1 cellular context compared by ENCODE assay signal in the genomic region with DNA sequence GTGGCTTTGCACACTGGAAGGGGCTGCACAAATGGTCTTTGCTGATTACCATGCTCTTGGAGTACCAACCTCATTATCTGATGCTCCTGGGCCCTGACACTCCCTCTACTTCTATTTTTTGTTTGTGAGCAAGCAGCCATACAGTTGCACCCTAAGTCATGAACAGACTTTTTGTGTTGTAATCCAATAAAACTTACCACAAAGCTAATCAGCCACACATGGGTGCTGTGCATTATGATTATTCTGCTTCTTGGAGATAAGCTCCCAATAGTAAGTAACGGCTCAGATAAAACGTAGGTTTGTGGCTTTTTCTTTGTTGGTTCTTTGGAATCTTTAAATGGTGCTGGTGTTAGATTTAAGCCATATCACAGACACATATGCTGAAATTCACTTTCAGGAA.
TF ChIP-seq lines count a peak whose summit lies in the region.

No MANE protein-coding gene starts in this region.

TF ChIP-seq in K562, 482 proteins besides CTCF, POLR2A, EP300 and RAD21 (continued from another document and continues in another):
- TF ChIP-seq TEAD1 (CRISPR knock-in tag; IDR thresholded peaks at IDR 0.05), result peak in 1 of 2 experiments; percentile 81; a peak in 2 of 4 replicates
- no peak for TF ChIP-seq ZNF184 (CRISPR knock-in tag; IDR thresholded peaks at IDR 0.05)
- TF ChIP-seq SOX6 (IDR thresholded peaks at IDR 0.05), result peak; percentile 96
- peak; percentile 30; the same call in 1 of the 2 replicates for TF ChIP-seq ADNP (tag; IDR thresholded peaks at IDR 0.05)
- TF ChIP-seq MEIS2 (IDR thresholded peaks at IDR 0.05; ENCODE audit: partially characterized antibody), result peak; percentile 28
- TF ChIP-seq EP400 (IDR thresholded peaks at IDR 0.05), result no peak
- TF ChIP-seq ZNF23 (CRISPR knock-in tag; IDR thresholded peaks at IDR 0.05), result no peak
- TF ChIP-seq, protein P1, sequence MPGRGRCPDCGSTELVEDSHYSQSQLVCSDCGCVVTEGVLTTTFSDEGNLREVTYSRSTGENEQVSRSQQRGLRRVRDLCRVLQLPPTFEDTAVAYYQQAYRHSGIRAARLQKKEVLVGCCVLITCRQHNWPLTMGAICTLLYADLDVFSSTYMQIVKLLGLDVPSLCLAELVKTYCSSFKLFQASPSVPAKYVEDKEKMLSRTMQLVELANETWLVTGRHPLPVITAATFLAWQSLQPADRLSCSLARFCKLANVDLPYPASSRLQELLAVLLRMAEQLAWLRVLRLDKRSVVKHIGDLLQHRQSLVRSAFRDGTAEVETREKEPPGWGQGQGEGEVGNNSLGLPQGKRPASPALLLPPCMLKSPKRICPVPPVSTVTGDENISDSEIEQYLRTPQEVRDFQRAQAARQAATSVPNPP (IDR thresholded peaks at IDR 0.05; ENCODE audit: borderline replicate concordance, insufficient read depth, insufficient read length), result no peak
- TF ChIP-seq ZSCAN29 (IDR thresholded peaks at IDR 0.05), result no peak
- TF ChIP-seq, protein P2, sequence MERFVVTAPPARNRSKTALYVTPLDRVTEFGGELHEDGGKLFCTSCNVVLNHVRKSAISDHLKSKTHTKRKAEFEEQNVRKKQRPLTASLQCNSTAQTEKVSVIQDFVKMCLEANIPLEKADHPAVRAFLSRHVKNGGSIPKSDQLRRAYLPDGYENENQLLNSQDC (CRISPR knock-in tag; IDR thresholded peaks at IDR 0.05), result no peak
- peak; percentile 73 for TF ChIP-seq GATA2 (CRISPR knock-in tag; IDR thresholded peaks at IDR 0.05)
- no peak for TF ChIP-seq SRSF7 (optimal IDR thresholded peaks at IDR 0.05; ENCODE audit: low read depth, low read length)
- peak; percentile 28; the same call in 1 of the 2 replicates for TF ChIP-seq ELF1 (tag; IDR thresholded peaks at IDR 0.05)
- peak; percentile 42; the same call in 1 of the 2 replicates for TF ChIP-seq ZNF274 (IDR thresholded peaks at IDR 0.05; ENCODE audit: borderline replicate concordance, low read depth, low read length)
- no peak for TF ChIP-seq BACH1 (tag; IDR thresholded peaks at IDR 0.05)
- no peak for TF ChIP-seq PHB (CRISPR knock-in tag; IDR thresholded peaks at IDR 0.05)
- TF ChIP-seq WHSC1 (IDR thresholded peaks at IDR 0.05; ENCODE audit: low read length), result no peak
- TF ChIP-seq CREM (IDR thresholded peaks at IDR 0.05; ENCODE audit: low read depth), result peak; percentile 77
- no peak for TF ChIP-seq ZBTB1 (CRISPR knock-in tag; IDR thresholded peaks at IDR 0.05; ENCODE audit: borderline replicate concordance, low read depth)
- TF ChIP-seq, protein P3, sequence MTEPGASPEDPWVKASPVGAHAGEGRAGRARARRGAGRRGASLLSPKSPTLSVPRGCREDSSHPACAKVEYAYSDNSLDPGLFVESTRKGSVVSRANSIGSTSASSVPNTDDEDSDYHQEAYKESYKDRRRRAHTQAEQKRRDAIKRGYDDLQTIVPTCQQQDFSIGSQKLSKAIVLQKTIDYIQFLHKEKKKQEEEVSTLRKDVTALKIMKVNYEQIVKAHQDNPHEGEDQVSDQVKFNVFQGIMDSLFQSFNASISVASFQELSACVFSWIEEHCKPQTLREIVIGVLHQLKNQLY (CRISPR knock-in tag; conservative IDR thresholded peaks at IDR 0.05), result no peak
- peak; percentile 59; the same call in 1 of the 2 replicates for TF ChIP-seq CTBP1 (IDR thresholded peaks at IDR 0.05; ENCODE audit: borderline replicate concordance)
- TF ChIP-seq ETS2 (tag; IDR thresholded peaks at IDR 0.05; ENCODE audit: borderline replicate concordance, poor library complexity, severe bottlenecking), result no peak
- TF ChIP-seq POLR3A (IDR thresholded peaks at IDR 0.05; ENCODE audit: borderline replicate concordance, extremely low read depth, insufficient read depth, insufficient read length), result no peak
- TF ChIP-seq ARID2 (IDR thresholded peaks at IDR 0.05), result no peak
- no peak for TF ChIP-seq PYGO2 (tag; IDR thresholded peaks at IDR 0.05)
- TF ChIP-seq BHLHE40 (IDR thresholded peaks at IDR 0.05; ENCODE audit: low read length), result peak; percentile 64
- TF ChIP-seq STAT5A (IDR thresholded peaks at IDR 0.05; ENCODE audit: borderline replicate concordance, low read length), result peak; percentile 82
- TF ChIP-seq, protein P4, sequence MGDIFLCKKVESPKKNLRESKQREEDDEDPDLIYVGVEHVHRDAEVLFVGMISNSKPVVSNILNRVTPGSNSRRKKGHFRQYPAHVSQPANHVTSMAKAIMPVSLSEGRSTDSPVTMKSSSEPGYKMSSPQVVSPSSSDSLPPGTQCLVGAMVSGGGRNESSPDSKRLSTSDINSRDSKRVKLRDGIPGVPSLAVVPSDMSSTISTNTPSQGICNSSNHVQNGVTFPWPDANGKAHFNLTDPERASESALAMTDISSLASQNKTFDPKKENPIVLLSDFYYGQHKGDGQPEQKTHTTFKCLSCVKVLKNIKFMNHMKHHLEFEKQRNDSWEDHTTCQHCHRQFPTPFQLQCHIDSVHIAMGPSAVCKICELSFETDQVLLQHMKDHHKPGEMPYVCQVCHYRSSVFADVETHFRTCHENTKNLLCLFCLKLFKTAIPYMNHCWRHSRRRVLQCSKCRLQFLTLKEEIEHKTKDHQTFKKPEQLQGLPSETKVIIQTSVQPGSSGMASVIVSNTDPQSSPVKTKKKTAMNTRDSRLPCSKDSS (IDR thresholded peaks at IDR 0.05; ENCODE audit: low read depth, partially characterized antibody), result no peak
- TF ChIP-seq ZNF124 (CRISPR knock-in tag; IDR thresholded peaks at IDR 0.05), result no peak
- TF ChIP-seq CSDE1 (IDR thresholded peaks at IDR 0.05), result no peak
- TF ChIP-seq FOXA3 (CRISPR knock-in tag; conservative IDR thresholded peaks at IDR 0.05 in 1 of 2, IDR thresholded peaks at IDR 0.05 in 1 of 2), result peak in 1 of 2 experiments; percentile 93; a peak in 2 of 4 replicates
- TF ChIP-seq, protein P5, sequence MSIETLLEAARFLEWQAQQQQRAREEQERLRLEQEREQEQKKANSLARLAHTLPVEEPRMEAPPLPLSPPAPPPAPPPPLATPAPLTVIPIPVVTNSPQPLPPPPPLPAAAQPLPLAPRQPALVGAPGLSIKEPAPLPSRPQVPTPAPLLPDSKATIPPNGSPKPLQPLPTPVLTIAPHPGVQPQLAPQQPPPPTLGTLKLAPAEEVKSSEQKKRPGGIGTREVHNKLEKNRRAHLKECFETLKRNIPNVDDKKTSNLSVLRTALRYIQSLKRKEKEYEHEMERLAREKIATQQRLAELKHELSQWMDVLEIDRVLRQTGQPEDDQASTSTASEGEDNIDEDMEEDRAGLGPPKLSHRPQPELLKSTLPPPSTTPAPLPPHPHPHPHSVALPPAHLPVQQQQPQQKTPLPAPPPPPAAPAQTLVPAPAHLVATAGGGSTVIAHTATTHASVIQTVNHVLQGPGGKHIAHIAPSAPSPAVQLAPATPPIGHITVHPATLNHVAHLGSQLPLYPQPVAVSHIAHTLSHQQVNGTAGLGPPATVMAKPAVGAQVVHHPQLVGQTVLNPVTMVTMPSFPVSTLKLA (conservative IDR thresholded peaks at IDR 0.05), result peak in 1 of 2 experiments; percentile 54; a peak in 1 of 4 replicates
- TF ChIP-seq ZBED1 (IDR thresholded peaks at IDR 0.05), result peak; percentile 86; the same call in 1 of the 2 replicates
- TF ChIP-seq XRCC4 (IDR thresholded peaks at IDR 0.05; ENCODE audit: extremely low read depth, insufficient read depth, insufficient read length), result no peak
- TF ChIP-seq L3MBTL2 (IDR thresholded peaks at IDR 0.05), result no peak
- TF ChIP-seq HDAC1 (IDR thresholded peaks at IDR 0.05), result peak in 1 of 2 experiments; percentile 72; a peak in 2 of 4 replicates
- TF ChIP-seq TAF1 (IDR thresholded peaks at IDR 0.05; ENCODE audit: control insufficient read depth, extremely low read depth, insufficient read depth, low read length, severe bottlenecking), result no peak
- no peak for TF ChIP-seq POLR2AphosphoS2 (IDR thresholded peaks at IDR 0.05; ENCODE audit: low read length)
- TF ChIP-seq, protein P6, sequence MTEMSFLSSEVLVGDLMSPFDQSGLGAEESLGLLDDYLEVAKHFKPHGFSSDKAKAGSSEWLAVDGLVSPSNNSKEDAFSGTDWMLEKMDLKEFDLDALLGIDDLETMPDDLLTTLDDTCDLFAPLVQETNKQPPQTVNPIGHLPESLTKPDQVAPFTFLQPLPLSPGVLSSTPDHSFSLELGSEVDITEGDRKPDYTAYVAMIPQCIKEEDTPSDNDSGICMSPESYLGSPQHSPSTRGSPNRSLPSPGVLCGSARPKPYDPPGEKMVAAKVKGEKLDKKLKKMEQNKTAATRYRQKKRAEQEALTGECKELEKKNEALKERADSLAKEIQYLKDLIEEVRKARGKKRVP (CRISPR knock-in tag; IDR thresholded peaks at IDR 0.05), result no peak
- no peak for TF ChIP-seq NR2C1 (IDR thresholded peaks at IDR 0.05)
- no peak for TF ChIP-seq NR2C1 (tag; IDR thresholded peaks at IDR 0.05)
- TF ChIP-seq ZKSCAN1 (IDR thresholded peaks at IDR 0.05; ENCODE audit: low read depth, low read length), result no peak
- TF ChIP-seq NONO (IDR thresholded peaks at IDR 0.05; ENCODE audit: low read depth in 2 of 2, low read length in 1 of 2), result peak in 1 of 2 experiments; percentile 20; a peak in 1 of 4 replicates
- TF ChIP-seq CEBPG (CRISPR knock-in tag; IDR thresholded peaks at IDR 0.05), result no peak
- no peak; a peak in 1 of 4 replicates for TF ChIP-seq CEBPG (tag; conservative IDR thresholded peaks at IDR 0.05 in 1 of 2, IDR thresholded peaks at IDR 0.05 in 1 of 2)
- no peak for TF ChIP-seq ZNF347 (CRISPR knock-in tag; IDR thresholded peaks at IDR 0.05; ENCODE audit: low read depth)
- TF ChIP-seq RBM17 (IDR thresholded peaks at IDR 0.05; ENCODE audit: borderline replicate concordance, low read depth, low read length), result no peak
- TF ChIP-seq, protein P7, sequence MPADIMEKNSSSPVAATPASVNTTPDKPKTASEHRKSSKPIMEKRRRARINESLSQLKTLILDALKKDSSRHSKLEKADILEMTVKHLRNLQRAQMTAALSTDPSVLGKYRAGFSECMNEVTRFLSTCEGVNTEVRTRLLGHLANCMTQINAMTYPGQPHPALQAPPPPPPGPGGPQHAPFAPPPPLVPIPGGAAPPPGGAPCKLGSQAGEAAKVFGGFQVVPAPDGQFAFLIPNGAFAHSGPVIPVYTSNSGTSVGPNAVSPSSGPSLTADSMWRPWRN (IDR thresholded peaks at IDR 0.05; ENCODE audit: low read depth), result peak; percentile 97
- peak; percentile 91 for TF ChIP-seq NCOR1 (IDR thresholded peaks at IDR 0.05)
- TF ChIP-seq, protein P8, sequence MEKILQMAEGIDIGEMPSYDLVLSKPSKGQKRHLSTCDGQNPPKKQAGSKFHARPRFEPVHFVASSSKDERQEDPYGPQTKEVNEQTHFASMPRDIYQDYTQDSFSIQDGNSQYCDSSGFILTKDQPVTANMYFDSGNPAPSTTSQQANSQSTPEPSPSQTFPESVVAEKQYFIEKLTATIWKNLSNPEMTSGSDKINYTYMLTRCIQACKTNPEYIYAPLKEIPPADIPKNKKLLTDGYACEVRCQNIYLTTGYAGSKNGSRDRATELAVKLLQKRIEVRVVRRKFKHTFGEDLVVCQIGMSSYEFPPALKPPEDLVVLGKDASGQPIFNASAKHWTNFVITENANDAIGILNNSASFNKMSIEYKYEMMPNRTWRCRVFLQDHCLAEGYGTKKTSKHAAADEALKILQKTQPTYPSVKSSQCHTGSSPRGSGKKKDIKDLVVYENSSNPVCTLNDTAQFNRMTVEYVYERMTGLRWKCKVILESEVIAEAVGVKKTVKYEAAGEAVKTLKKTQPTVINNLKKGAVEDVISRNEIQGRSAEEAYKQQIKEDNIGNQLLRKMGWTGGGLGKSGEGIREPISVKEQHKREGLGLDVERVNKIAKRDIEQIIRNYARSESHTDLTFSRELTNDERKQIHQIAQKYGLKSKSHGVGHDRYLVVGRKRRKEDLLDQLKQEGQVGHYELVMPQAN (IDR thresholded peaks at IDR 0.05; ENCODE audit: borderline replicate concordance), result no peak
- TF ChIP-seq CXXC5 (CRISPR knock-in tag; IDR thresholded peaks at IDR 0.05), result peak; percentile 78
- peak; percentile 99 for TF ChIP-seq TEAD4 (IDR thresholded peaks at IDR 0.05; ENCODE audit: low read length)
- no peak for TF ChIP-seq TEAD4 (CRISPR knock-in tag; IDR thresholded peaks at IDR 0.05; ENCODE audit: borderline replicate concordance)
- no peak for TF ChIP-seq KLF6 (CRISPR knock-in tag; IDR thresholded peaks at IDR 0.05; ENCODE audit: borderline replicate concordance)
- TF ChIP-seq NFE2 (IDR thresholded peaks at IDR 0.05; ENCODE audit: low read depth), result peak; percentile 52
- peak; percentile 95 for TF ChIP-seq FOXM1 (IDR thresholded peaks at IDR 0.05; ENCODE audit: low read depth)
- TF ChIP-seq FOXM1 (CRISPR knock-in tag; IDR thresholded peaks at IDR 0.05; ENCODE audit: low read depth), result no peak
- TF ChIP-seq, protein P9, sequence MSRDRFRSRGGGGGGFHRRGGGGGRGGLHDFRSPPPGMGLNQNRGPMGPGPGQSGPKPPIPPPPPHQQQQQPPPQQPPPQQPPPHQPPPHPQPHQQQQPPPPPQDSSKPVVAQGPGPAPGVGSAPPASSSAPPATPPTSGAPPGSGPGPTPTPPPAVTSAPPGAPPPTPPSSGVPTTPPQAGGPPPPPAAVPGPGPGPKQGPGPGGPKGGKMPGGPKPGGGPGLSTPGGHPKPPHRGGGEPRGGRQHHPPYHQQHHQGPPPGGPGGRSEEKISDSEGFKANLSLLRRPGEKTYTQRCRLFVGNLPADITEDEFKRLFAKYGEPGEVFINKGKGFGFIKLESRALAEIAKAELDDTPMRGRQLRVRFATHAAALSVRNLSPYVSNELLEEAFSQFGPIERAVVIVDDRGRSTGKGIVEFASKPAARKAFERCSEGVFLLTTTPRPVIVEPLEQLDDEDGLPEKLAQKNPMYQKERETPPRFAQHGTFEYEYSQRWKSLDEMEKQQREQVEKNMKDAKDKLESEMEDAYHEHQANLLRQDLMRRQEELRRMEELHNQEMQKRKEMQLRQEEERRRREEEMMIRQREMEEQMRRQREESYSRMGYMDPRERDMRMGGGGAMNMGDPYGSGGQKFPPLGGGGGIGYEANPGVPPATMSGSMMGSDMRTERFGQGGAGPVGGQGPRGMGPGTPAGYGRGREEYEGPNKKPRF (IDR thresholded peaks at IDR 0.05; ENCODE audit: low read depth, low read length), result no peak
- peak; percentile 81; the same call in 1 of the 2 replicates for TF ChIP-seq RUNX1 (IDR thresholded peaks at IDR 0.05; ENCODE audit: low read depth)
- TF ChIP-seq ZNF311 (CRISPR knock-in tag; IDR thresholded peaks at IDR 0.05), result peak; percentile 90
- TF ChIP-seq CBFA2T2 (conservative IDR thresholded peaks at IDR 0.05), result peak; percentile 93
- TF ChIP-seq TCF3 (CRISPR knock-in tag; IDR thresholded peaks at IDR 0.05), result peak; percentile 95
- TF ChIP-seq NFXL1 (CRISPR knock-in tag; IDR thresholded peaks at IDR 0.05), result no peak
- no peak for TF ChIP-seq NR4A1 (CRISPR knock-in tag; IDR thresholded peaks at IDR 0.05)
- peak; percentile 74; the same call in 1 of the 2 replicates for TF ChIP-seq NR4A1 (tag; IDR thresholded peaks at IDR 0.05)
- TF ChIP-seq, protein P10, sequence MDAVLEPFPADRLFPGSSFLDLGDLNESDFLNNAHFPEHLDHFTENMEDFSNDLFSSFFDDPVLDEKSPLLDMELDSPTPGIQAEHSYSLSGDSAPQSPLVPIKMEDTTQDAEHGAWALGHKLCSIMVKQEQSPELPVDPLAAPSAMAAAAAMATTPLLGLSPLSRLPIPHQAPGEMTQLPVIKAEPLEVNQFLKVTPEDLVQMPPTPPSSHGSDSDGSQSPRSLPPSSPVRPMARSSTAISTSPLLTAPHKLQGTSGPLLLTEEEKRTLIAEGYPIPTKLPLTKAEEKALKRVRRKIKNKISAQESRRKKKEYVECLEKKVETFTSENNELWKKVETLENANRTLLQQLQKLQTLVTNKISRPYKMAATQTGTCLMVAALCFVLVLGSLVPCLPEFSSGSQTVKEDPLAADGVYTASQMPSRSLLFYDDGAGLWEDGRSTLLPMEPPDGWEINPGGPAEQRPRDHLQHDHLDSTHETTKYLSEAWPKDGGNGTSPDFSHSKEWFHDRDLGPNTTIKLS (IDR thresholded peaks at IDR 0.05; ENCODE audit: borderline replicate concordance, low read depth), result no peak
- TF ChIP-seq SETDB1 (IDR thresholded peaks at IDR 0.05; ENCODE audit: low read length), result no peak
